Comparison of ENCODE assay signal across 17 cellular contexts in genomic region chr14:71439247-71439646, GRCh38.
DNase-seq lines count a peak whose midpoint lies in the region; ATAC-seq and TF ChIP-seq lines count a peak whose summit lies in the region.
"Had no signal": no experiment of that assay in that cellular context is flagged by ENCODE, and none has a peak within 500 bp of the region (broad histone marks: within the 10 kb centered on the region; RNA-seq: fewer than 3 reads in every experiment).

No MANE protein-coding gene starts in this region.

- H4K20me1 ChIP-seq in mammary epithelial cell (ENCODE audit: insufficient read depth, low read length), result no peaks in the 10 kb centered on the region

- H3K36me3 ChIP-seq in mammary epithelial cell (ENCODE audit: insufficient read depth, low read length) (no peaks in the 10 kb centered on the region), tibial artery (no peaks in the 10 kb centered on the region)
- H3K36me3 ChIP-seq: heart right ventricle had no signal

- TF ChIP-seq CTCF in mammary epithelial cell (conservative IDR thresholded peaks at IDR 0.05 in 1 of 2, IDR thresholded peaks at IDR 0.05 in 1 of 2; ENCODE audit: extremely low read depth in 1 of 2, insufficient read depth in 1 of 2, low read depth in 1 of 2, low read length in 2 of 2) (no peak), tibial artery (IDR thresholded peaks at IDR 0.05) (no peak)

- no peak overlapping the region for H3K4me3 ChIP-seq in mammary epithelial cell (replicated peaks in 1 of 3; ENCODE audit: insufficient read depth in 1 of 3, low read depth in 2 of 3, low read length in 3 of 3)
- H3K4me3 ChIP-seq in tibial artery, result no peak overlapping the region
- H3K4me3 ChIP-seq: BLaER1 treated with 17β-estradiol and CSF1 and Interleukin-3, amounts not matched to agents 10 nM and 100 nM; heart right ventricle had no signal

- H3K4me1 Mint-ChIP-seq in memory B cell, result peaks cover 13% of the 10 kb centered on the region
- peaks cover 10% of the 10 kb centered on the region for H3K4me1 Mint-ChIP-seq in activated CD4-positive, alpha-beta T cell treated with anti-CD3 and anti-CD28 coated beads for 36 hours

- H3K9me3 ChIP-seq in mammary epithelial cell (replicated peaks; ENCODE audit: insufficient read depth, low read length) (no peaks in the 10 kb centered on the region), tibial artery (no peaks in the 10 kb centered on the region)

- no peaks in the 10 kb centered on the region for H3K9me3 Mint-ChIP-seq in memory B cell
- peaks cover 2% of the 10 kb centered on the region for H3K9me3 Mint-ChIP-seq in activated CD4-positive, alpha-beta T cell treated with anti-CD3 and anti-CD28 coated beads for 36 hours (ENCODE audit: low read depth)
- H3K9me3 Mint-ChIP-seq: T-helper 2 cell treated with Interferon-gamma antibody and Interleukin-4, amounts not matched to agents 5 μg/mL and 100 μg/mL, for 36 hours had no signal

- H2AFZ ChIP-seq in mammary epithelial cell (ENCODE audit: low read depth, low read length), result no peak overlapping the region

- H3K4me2 ChIP-seq in mammary epithelial cell (ENCODE audit: insufficient read depth, low read depth, low read length), result peak overlapping the region; percentile 37

- H3K27ac ChIP-seq in mammary epithelial cell (ENCODE audit: insufficient read depth, low read depth, low read length) (peak overlapping the region; percentile 34), tibial artery (peak overlapping the region; percentile 57 to 78)
- H3K27ac ChIP-seq: BLaER1 treated with 17β-estradiol and CSF1 and Interleukin-3, amounts not matched to agents 10 nM and 100 nM had no signal

- peaks cover 22% of the 10 kb centered on the region for H3K4me1 ChIP-seq in mammary epithelial cell (ENCODE audit: insufficient read depth, low read length)
- peaks cover 0 to 62% (median 26%) of the 10 kb centered on the region in 4 donors for H3K4me1 ChIP-seq in tibial artery

- BruUV-seq in mammary epithelial cell (replicated peaks; lab: Mats Ljungman, UMichigan), result no TSS peak

- intact Hi-C loops in mammary epithelial cell (cut with micrococcal nuclease), result no loop called here
- intact Hi-C loops in tibial artery (cut with DNase I; ENCODE audit: low total_unique reads), result no loop called here
- intact Hi-C loops in activated CD4-positive, alpha-beta T cell treated with anti-CD3 and anti-CD28 coated beads for 36 hours (cut with DNase I, micrococcal nuclease), result no loop called here

- no peaks in the 10 kb centered on the region for H3K27me3 Mint-ChIP-seq in memory B cell
- H3K27me3 Mint-ChIP-seq in activated CD4-positive, alpha-beta T cell treated with anti-CD3 and anti-CD28 coated beads for 36 hours, result no peaks in the 10 kb centered on the region
- H3K27me3 Mint-ChIP-seq: activated naive CD4-positive, alpha-beta T cell treated with anti-CD3 and anti-CD28 coated beads, Interleukin-2, amount 10 ng/mL, durations not matched to agents 7 days and 5 days; progenitor cell of endocrine pancreas had no signal

- CTCF ChIA-PET in mammary epithelial cell (lab: Charles Lee; ENCODE audit: low non-redundant PET), result no interaction called here
- CTCF ChIA-PET in activated CD4-positive, alpha-beta T cell treated with anti-CD3 and anti-CD28 coated beads for 36 hours (lab: Charles Lee), result interaction anchor here (0.6 to 1.0 kb wide), 2 partner anchors 74 to 336 kb away, joined by 3 to 4 read pairs; no protein-coding TSS in a partner anchor

- H3K79me2 ChIP-seq in mammary epithelial cell (ENCODE audit: insufficient read depth, low read length), result peaks cover 62% of the 10 kb centered on the region

- no peak overlapping the region for H3K9ac ChIP-seq in mammary epithelial cell (ENCODE audit: insufficient read depth, low read length)
- H3K9ac ChIP-seq: BLaER1 treated with 17β-estradiol and CSF1 and Interleukin-3, amounts not matched to agents 10 nM and 100 nM had no signal

- H3K4me3 Mint-ChIP-seq in memory B cell, result no peak overlapping the region
- H3K4me3 Mint-ChIP-seq in activated CD4-positive, alpha-beta T cell treated with anti-CD3 and anti-CD28 coated beads for 36 hours, result no peak overlapping the region
- H3K4me3 Mint-ChIP-seq: activated naive CD4-positive, alpha-beta T cell treated with anti-CD3 and anti-CD28 coated beads, Interleukin-2, amount 10 ng/mL, durations not matched to agents 7 days and 5 days; T-helper 2 cell treated with Interferon-gamma antibody and Interleukin-4, amounts not matched to agents 5 μg/mL and 100 μg/mL, for 36 hours had no signal

- H3K27me3 ChIP-seq in mammary epithelial cell (ENCODE audit: insufficient read depth, low read length) (no peaks in the 10 kb centered on the region), tibial artery (no peaks in the 10 kb centered on the region)
- H3K27me3 ChIP-seq: BLaER1 treated with 17β-estradiol and CSF1 and Interleukin-3, amounts not matched to agents 10 nM and 100 nM; heart right ventricle had no signal

- POLR2A ChIA-PET in activated CD4-positive, alpha-beta T cell treated with anti-CD3 and anti-CD28 coated beads for 36 hours (lab: Charles Lee), result no interaction called here

- DNase-seq in M059J (ENCODE audit: low read depth) (peak; percentile 5), mammary epithelial cell (no peak), memory B cell (ENCODE audit: low spot score in 2 of 2) (no peak), tibial artery (no peak), C1 segment of cervical spinal cord (lab: John Stamatoyannopoulos, UW) (no peak)
- no peak for DNase-seq in activated CD4-positive, alpha-beta T cell treated with anti-CD3 and anti-CD28 coated beads for 36 hours
- no peak for DNase-seq in activated CD4-positive, CD25-positive, alpha-beta regulatory T cell treated with anti-CD3 and anti-CD28 coated beads, Interleukin-2, amount 50 U/mL, for 72 hours
- DNase-seq: activated naive CD4-positive, alpha-beta T cell treated with anti-CD3 and anti-CD28 coated beads, Interleukin-2, amount 10 ng/mL, durations not matched to agents 7 days and 5 days; central memory CD4-positive, alpha-beta T cell; DMS153; heart right ventricle; KBM-7; NCI-H1105 treated with DMSO at 0.1 percent for 48 hours had no signal

- 91% methylated on average over 1 of the region's 1 CpG for WGBS in mammary epithelial cell (ENCODE audit: low coverage, missing lambda C conversion rate)

- dilution Hi-C loops in mammary epithelial cell (cut with HindIII; ENCODE audit: low sequenced_read_pairs), result no loop called here

- no peak for ATAC-seq in memory B cell (ENCODE audit: low read depth)
- no peak for ATAC-seq in activated CD4-positive, alpha-beta T cell treated with anti-CD3 and anti-CD28 coated beads for 36 hours
- no peak for ATAC-seq in HG03175 (IDR thresholded peaks at IDR 0.05; ENCODE audit: unreplicated experiment)
- ATAC-seq: heart right ventricle had no signal

- in situ Hi-C loops in mammary epithelial cell (cut with MboI; ENCODE audit: low sequenced_read_pairs in 2 of 2), result no loop called here

- H3K36me3 Mint-ChIP-seq in memory B cell, result peaks cover 18% of the 10 kb centered on the region
- H3K36me3 Mint-ChIP-seq in activated CD4-positive, alpha-beta T cell treated with anti-CD3 and anti-CD28 coated beads for 36 hours (ENCODE audit: low read depth), result peaks cover 12% of the 10 kb centered on the region

- peak overlapping the region; percentile 2 for H3K27ac Mint-ChIP-seq in memory B cell
- no peak overlapping the region for H3K27ac Mint-ChIP-seq in activated CD4-positive, alpha-beta T cell treated with anti-CD3 and anti-CD28 coated beads for 36 hours
- H3K27ac Mint-ChIP-seq: activated naive CD4-positive, alpha-beta T cell treated with anti-CD3 and anti-CD28 coated beads, Interleukin-2, amount 10 ng/mL, durations not matched to agents 7 days and 5 days; progenitor cell of endocrine pancreas; T-helper 2 cell treated with Interferon-gamma antibody and Interleukin-4, amounts not matched to agents 5 μg/mL and 100 μg/mL, for 36 hours had no signal
